In the genomic region with DNA sequence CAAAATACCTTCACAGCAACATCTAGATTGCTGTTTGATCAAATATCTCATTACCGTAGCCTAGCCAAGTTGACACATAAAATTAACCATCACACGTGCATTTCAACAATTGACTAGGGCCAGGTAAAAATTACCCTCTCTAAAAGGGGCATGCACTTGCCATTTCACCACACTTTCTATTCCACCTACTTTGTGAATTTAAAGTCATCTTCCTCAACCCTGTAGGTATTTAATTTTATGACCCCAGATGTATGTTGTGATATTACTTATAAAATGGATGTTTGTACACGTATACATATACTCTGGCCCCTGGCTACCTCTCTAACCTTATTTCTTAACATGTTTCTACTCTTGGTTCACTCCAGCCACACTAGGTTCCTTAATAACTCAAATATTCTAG, we compare ENCODE assay signal across 29 cellular contexts.
"Had no signal": no experiment of that assay in that cellular context is flagged by ENCODE, and none has a peak within 500 bp of the region (broad histone marks: within the 10 kb centered on the region; RNA-seq: fewer than 3 reads in every experiment).

No MANE protein-coding gene starts in this region.

- DNase-seq: activated CD4-positive, alpha-beta memory T cell treated with anti-CD3 and anti-CD28 coated beads, Interleukin-2, amount 10 ng/mL, durations not matched to agents 7 days and 5 days; activated CD4-positive, alpha-beta T cell treated with anti-CD3 and anti-CD28 coated beads for 36 hours; activated CD4-positive, alpha-beta T cell treated with anti-CD3 and anti-CD28 coated beads, Interleukin-2, amount 10 ng/mL, durations not matched to agents 7 days and 5 days; activated CD4-positive, alpha-beta T cell treated with anti-CD3 and anti-CD28 coated beads, Interleukin-2, amount 50 U/mL, for 4 hours; activated CD4-positive, CD25-positive, alpha-beta regulatory T cell; activated CD4-positive, CD25-positive, alpha-beta regulatory T cell treated with anti-CD3 and anti-CD28 coated beads, Interleukin-2, amount 50 U/mL, for 72 hours; activated CD8-positive, alpha-beta memory T cell treated with anti-CD3 and anti-CD28 coated beads, Interleukin-2, amount 50 U/mL, for 48 hours; activated gamma-delta T cell; activated naive CD4-positive, alpha-beta T cell; activated naive CD4-positive, alpha-beta T cell treated with anti-CD3 and anti-CD28 coated beads, Interleukin-2, amount 10 ng/mL, durations not matched to agents 7 days and 5 days; activated naive CD8-positive, alpha-beta T cell treated with anti-CD3 and anti-CD28 coated beads, Interleukin-2, amount 10 ng/mL, durations not matched to agents 7 days and 5 days; activated T-cell treated with anti-CD3 and anti-CD28 coated beads for 4 hours; activated T-cell treated with anti-CD3 and anti-CD28 coated beads, Interleukin-2, amount 50 U/mL, for 24 hours; activated T-cell treated with anti-CD3 and anti-CD28 coated beads, Interleukin-2, amount 50 U/mL, for 72 hours; central memory CD4-positive, alpha-beta T cell; cerebellar nuclear complex; colonic mucosa; effector CD8-positive, alpha-beta T cell; foreskin fibroblast; head of caudate nucleus; T-helper 17 cell; T1000 had no signal

- H3K27ac ChIP-seq: ascending aorta, breast epithelium, cardiac muscle cell, colonic mucosa, epithelial cell of prostate had no signal

- H3K36me3 Mint-ChIP-seq: activated naive CD4-positive, alpha-beta T cell treated with anti-CD3 and anti-CD28 coated beads, Interleukin-2, amount 10 ng/mL, durations not matched to agents 7 days and 5 days; activated naive CD4-positive, alpha-beta T cell treated with anti-CD3 and anti-CD28 coated beads, Interleukin-2, amount 50 U/mL, for 72 hours; activated naive CD8-positive, alpha-beta T cell treated with anti-CD3 and anti-CD28 coated beads, Interleukin-2, amount 10 ng/mL, durations not matched to agents 7 days and 5 days had no signal

- H3K4me1 Mint-ChIP-seq: activated CD4-positive, alpha-beta memory T cell treated with anti-CD3 and anti-CD28 coated beads, Interleukin-2, amount 10 ng/mL, durations not matched to agents 7 days and 5 days; activated CD4-positive, alpha-beta T cell treated with anti-CD3 and anti-CD28 coated beads for 36 hours; activated CD4-positive, alpha-beta T cell treated with anti-CD3 and anti-CD28 coated beads, Interleukin-2, amount 10 ng/mL, durations not matched to agents 7 days and 5 days; activated naive CD4-positive, alpha-beta T cell treated with anti-CD3 and anti-CD28 coated beads, Interleukin-2, amount 10 ng/mL, durations not matched to agents 7 days and 5 days; activated naive CD8-positive, alpha-beta T cell treated with anti-CD3 and anti-CD28 coated beads, Interleukin-2, amount 10 ng/mL, durations not matched to agents 7 days and 5 days; brain; T-helper 17 cell had no signal

- H3K4me3 Mint-ChIP-seq: activated CD4-positive, alpha-beta memory T cell treated with anti-CD3 and anti-CD28 coated beads, Interleukin-2, amount 10 ng/mL, durations not matched to agents 7 days and 5 days; activated CD4-positive, alpha-beta T cell treated with anti-CD3 and anti-CD28 coated beads for 36 hours; activated CD4-positive, alpha-beta T cell treated with anti-CD3 and anti-CD28 coated beads, Interleukin-2, amount 10 ng/mL, durations not matched to agents 7 days and 5 days; activated naive CD4-positive, alpha-beta T cell treated with anti-CD3 and anti-CD28 coated beads, Interleukin-2, amount 10 ng/mL, durations not matched to agents 7 days and 5 days; activated naive CD8-positive, alpha-beta T cell treated with anti-CD3 and anti-CD28 coated beads, Interleukin-2, amount 10 ng/mL, durations not matched to agents 7 days and 5 days; activated T-cell treated with anti-CD3 and anti-CD28 coated beads, Interleukin-2, amount 50 U/mL, for 24 hours; activated T-cell treated with anti-CD3 and anti-CD28 coated beads, Interleukin-2, amount 50 U/mL, for 72 hours; brain; T-helper 17 cell; T-helper 2 cell treated with Interferon-gamma antibody and Interleukin-4, amounts not matched to agents 5 μg/mL and 100 μg/mL, for 36 hours had no signal

- H3K27ac Mint-ChIP-seq: activated CD4-positive, alpha-beta memory T cell treated with anti-CD3 and anti-CD28 coated beads, Interleukin-2, amount 10 ng/mL, durations not matched to agents 7 days and 5 days; activated CD4-positive, alpha-beta T cell treated with anti-CD3 and anti-CD28 coated beads for 36 hours; activated CD4-positive, alpha-beta T cell treated with anti-CD3 and anti-CD28 coated beads, Interleukin-2, amount 10 ng/mL, durations not matched to agents 7 days and 5 days; activated naive CD4-positive, alpha-beta T cell treated with anti-CD3 and anti-CD28 coated beads, Interleukin-2, amount 10 ng/mL, durations not matched to agents 7 days and 5 days; activated naive CD4-positive, alpha-beta T cell treated with anti-CD3 and anti-CD28 coated beads, Interleukin-2, amount 50 U/mL, for 72 hours; activated naive CD8-positive, alpha-beta T cell treated with anti-CD3 and anti-CD28 coated beads, Interleukin-2, amount 10 ng/mL, durations not matched to agents 7 days and 5 days; activated T-cell treated with anti-CD3 and anti-CD28 coated beads, Interleukin-2, amount 50 U/mL, for 24 hours; activated T-cell treated with anti-CD3 and anti-CD28 coated beads, Interleukin-2, amount 50 U/mL, for 72 hours; brain; T-helper 17 cell; T-helper 2 cell treated with Interferon-gamma antibody and Interleukin-4, amounts not matched to agents 5 μg/mL and 100 μg/mL, for 36 hours had no signal

- H3K27me3 Mint-ChIP-seq: activated CD4-positive, alpha-beta memory T cell treated with anti-CD3 and anti-CD28 coated beads, Interleukin-2, amount 10 ng/mL, durations not matched to agents 7 days and 5 days; activated CD4-positive, alpha-beta T cell treated with anti-CD3 and anti-CD28 coated beads for 36 hours; activated CD4-positive, alpha-beta T cell treated with anti-CD3 and anti-CD28 coated beads, Interleukin-2, amount 10 ng/mL, durations not matched to agents 7 days and 5 days; activated naive CD4-positive, alpha-beta T cell treated with anti-CD3 and anti-CD28 coated beads, Interleukin-2, amount 10 ng/mL, durations not matched to agents 7 days and 5 days; activated naive CD8-positive, alpha-beta T cell treated with anti-CD3 and anti-CD28 coated beads, Interleukin-2, amount 10 ng/mL, durations not matched to agents 7 days and 5 days; activated T-cell treated with anti-CD3 and anti-CD28 coated beads, Interleukin-2, amount 50 U/mL, for 24 hours; brain; T-helper 17 cell had no signal

- ATAC-seq: activated CD4-positive, alpha-beta T cell treated with anti-CD3 and anti-CD28 coated beads for 36 hours; activated naive CD4-positive, alpha-beta T cell treated with anti-CD3 and anti-CD28 coated beads, Interleukin-2, amount 50 U/mL, for 72 hours; activated T-cell treated with anti-CD3 and anti-CD28 coated beads, Interleukin-2, amount 50 U/mL, for 72 hours; T-helper 17 cell had no signal
